Comparison of ENCODE assay signal across 27 cellular contexts in the genomic region with DNA sequence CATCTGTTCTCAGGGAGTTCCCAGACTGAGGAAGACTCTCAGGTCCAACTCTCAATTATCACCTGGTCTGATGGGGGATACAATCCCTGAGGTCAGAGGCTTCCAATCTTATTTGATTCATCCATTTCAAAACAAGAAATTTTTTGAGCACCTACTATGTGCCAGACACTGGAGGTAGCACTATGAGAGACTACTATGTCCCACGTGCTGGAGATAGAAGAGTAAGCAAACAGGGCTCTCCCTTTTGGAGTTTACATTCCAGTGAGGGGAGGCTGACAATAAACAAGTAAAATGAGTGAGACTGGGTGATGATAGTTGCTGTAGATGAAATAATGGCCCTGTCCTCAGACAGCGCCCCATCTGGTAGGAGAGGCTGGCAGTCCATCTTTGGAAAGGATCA. TPM values are rescaled to one million over a fixed set of nuclear protein-coding genes. Genes with fewer than 3 reads are reported as not detected.
"Had no signal": no experiment of that assay in that cellular context is flagged by ENCODE, and none has a peak within 500 bp of the region (broad histone marks: within the 10 kb centered on the region; RNA-seq: fewer than 3 reads in every experiment).

No MANE protein-coding gene starts in this region.

- H3K4me3 ChIP-seq: adrenal gland, MG63, Peyer's patch, SJSA1 had no signal

- DNase-seq: activated CD4-positive, alpha-beta T cell treated with anti-CD3 and anti-CD28 coated beads for 4 hours; activated CD8-positive, alpha-beta memory T cell treated with anti-CD3 and anti-CD28 coated beads, Interleukin-2, amount 50 U/mL, for 4 hours; activated CD8-positive, alpha-beta T cell treated with anti-CD3 and anti-CD28 coated beads for 36 hours; activated naive CD4-positive, alpha-beta T cell treated with anti-CD3 and anti-CD28 coated beads, Interleukin-2, amount 50 U/mL, for 16 hours; activated naive CD8-positive, alpha-beta T cell treated with anti-CD3 and anti-CD28 coated beads, Interleukin-2, amount 10 ng/mL, durations not matched to agents 7 days and 5 days; adrenal gland; anterior cingulate cortex; cerebellar nuclear complex; MG63; NCI-H1105 treated with DMSO at 0.1 percent for 48 hours; NCI-H1436 treated with DMSO at 0.1 percent for 48 hours; NCI-H187 treated with DMSO at 0.1 percent for 48 hours; NCI-H2081 treated with DMSO at 0.1 percent for 48 hours; NCI-H2171; NCI-H226; NCI-H510A; NCI-H69; NK-92 treated with Interleukin-12 subunit alpha and Interleukin-12 subunit beta, amount 100 ng/mL, for 24 hours; OCI-M1; Peyer's patch; Right ventricle myocardium superior; SW 1271 had no signal

- H3K36me3 ChIP-seq: adrenal gland, MG63, Peyer's patch, SJSA1 had no signal

- H3K4me1 ChIP-seq: adrenal gland, Peyer's patch, SJSA1 had no signal

- ATAC-seq: activated CD4-positive, CD25-positive, alpha-beta regulatory T cell treated with anti-CD3 and anti-CD28 coated beads, Interleukin-2, amount 50 U/mL, for 24 hours; activated CD8-positive, alpha-beta T cell treated with anti-CD3 and anti-CD28 coated beads for 36 hours; SK-N-SH treated with all-trans-retinoic acid at 6 μM for 48 hours had no signal

- H3K9me3 ChIP-seq: adrenal gland, MG63, Peyer's patch, SJSA1 had no signal

- H3K27me3 ChIP-seq: Peyer's patch had no signal

- H3K27ac ChIP-seq: adrenal gland, Peyer's patch, RWPE1, SJSA1 had no signal

RNA-seq across cellular contexts. Expression of a gene that starts 16.5 kb away (rescaled TPM):
- total RNA-seq: activated naive CD8-positive, alpha-beta T cell treated with anti-CD3 and anti-CD28 coated beads, Interleukin-2, amount 10 ng/mL, durations not matched to agents 7 days and 5 days; Right ventricle myocardium superior; SJSA1; T-helper 1 cell treated with Interleukin-12 subunit alpha and Interleukin-12 subunit beta and Interleukin-4 antibody, amounts not matched to agents 30 ng/mL and 1 ng/mL, for 36 hours had no signal
